Comparison of ENCODE assay signal across 8 cellular contexts in the genomic region with DNA sequence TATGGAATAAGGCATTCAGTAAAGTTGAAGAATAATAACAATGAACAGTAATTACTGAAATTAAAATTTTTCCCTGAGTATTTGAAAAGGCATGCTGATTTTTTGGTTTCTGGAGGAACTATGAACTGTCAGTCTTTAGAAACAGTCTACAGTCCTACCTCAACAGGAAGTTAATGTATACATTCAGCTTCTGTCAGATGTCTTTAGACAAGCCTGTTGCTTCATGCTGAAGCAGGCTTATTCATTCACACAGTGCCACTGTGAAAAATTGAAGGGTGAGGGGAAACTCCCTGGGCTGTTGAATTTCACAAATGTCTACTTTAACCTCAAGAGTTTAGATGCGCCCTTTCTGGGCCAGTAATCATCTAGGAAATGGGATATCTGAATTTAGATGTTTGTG.
A peak's percentile ranks its signal among the peaks of the same experiment; 100 is the strongest.
DNase-seq lines count a peak whose midpoint lies in the region; ATAC-seq and TF ChIP-seq lines count a peak whose summit lies in the region.

No MANE protein-coding gene starts in this region.

- DNase-seq in GDM1 (lab: John Stamatoyannopoulos, UW) (peak; percentile 17), fibroblast of pulmonary artery (ENCODE audit: low read depth) (peak; percentile 38), T-helper 9 cell (no peak), kidney tubule cell (ENCODE audit: low spot score) (no peak)
- peak; percentile 29 for DNase-seq in NK-92 treated with Interleukin-12 subunit alpha and Interleukin-12 subunit beta, amount 100 ng/mL, for 24 hours (lab: John Stamatoyannopoulos, UW)

- ATAC-seq in GM21576 (IDR thresholded peaks at IDR 0.05; ENCODE audit: unreplicated experiment) (peak; percentile 51), GM19452 (IDR thresholded peaks at IDR 0.05; ENCODE audit: unreplicated experiment) (no peak), HG03565 (IDR thresholded peaks at IDR 0.05; ENCODE audit: unreplicated experiment) (no peak)

- no peak overlapping the region for H3K4me3 ChIP-seq in fibroblast of pulmonary artery (replicated peaks; ENCODE audit: low read depth, low read length)

- no peak for TF ChIP-seq CTCF in fibroblast of pulmonary artery (IDR thresholded peaks at IDR 0.05; ENCODE audit: low read length, missing control alignments)

Comparison
In these comparisons a context has a peak if more than half of its experiments do, and no peak if none do; other contexts are left out.
1. DNase-seq: peak in GDM1 (single experiment), NK-92 treated with Interleukin-12 subunit alpha and Interleukin-12 subunit beta, amount 100 ng/mL, for 24 hours (single experiment) and fibroblast of pulmonary artery (single experiment); none in T-helper 9 cell (single experiment) and kidney tubule cell (single experiment).